ENCODE assay signal across 8 cellular contexts in genomic region chr1:23370270-23370743, GRCh38. TPM values are rescaled to one million over a fixed set of nuclear protein-coding genes. Genes with fewer than 3 reads are reported as not detected.
DNase-seq lines count a peak whose midpoint lies in the region; ATAC-seq, FAIRE-seq and TF ChIP-seq lines count a peak whose summit lies in the region.

No MANE protein-coding gene starts in this region.

- TF ChIP-seq CTCF in K562 (IDR thresholded peaks at IDR 0.05 in 2 of 3, conservative IDR thresholded peaks at IDR 0.05 in 1 of 3; ENCODE audit: insufficient read depth in 2 of 3, low read depth in 1 of 3, low read length in 3 of 3) (0 out of 6 replicates have a peak, but pooled peaks of 1 of the 3 experiments have one; percentile 8), upper lobe of right lung (IDR thresholded peaks at IDR 0.05) (no peak)

- FAIRE-seq in K562 (lab: Jason Lieb, UNC), result no peak

- no peak for DNase-seq in activated naive CD4-positive, alpha-beta T cell treated with anti-CD3 and anti-CD28 coated beads, Interleukin-2, amount 50 U/mL, for 16 hours
- no peak for DNase-seq in K562 (ENCODE audit: extremely low read depth in 1 of 4, low spot score in 3 of 4)
- DNase-seq in mesendoderm, result no peak
- no peak for DNase-seq in upper lobe of right lung
- no peak for DNase-seq in pons (ENCODE audit: low spot score)

- peak overlapping the region; percentile 98 for H3K4me2 ChIP-seq in K562 (ENCODE audit: insufficient read depth, low read length)
- H3K4me2 ChIP-seq in mesendoderm (ENCODE audit: low read length), result peak overlapping the region; percentile 49

- H3K9me1 ChIP-seq in K562 (ENCODE audit: control insufficient read depth, insufficient read depth, low read length), result no peaks in the 10 kb centered on the region

- no peaks in the 10 kb centered on the region for H3K27me3 Mint-ChIP-seq in activated naive CD4-positive, alpha-beta T cell treated with anti-CD3 and anti-CD28 coated beads, Interleukin-2, amount 50 U/mL, for 24 hours

- peaks cover 54% of the 10 kb centered on the region for H3K79me2 ChIP-seq in K562 (ENCODE audit: control insufficient read depth, insufficient read depth, low read length)
- H3K79me2 ChIP-seq in mesendoderm (ENCODE audit: control insufficient read depth, insufficient read depth, low read length), result no peaks in the 10 kb centered on the region

- peaks cover 4% of the 10 kb centered on the region for H3K79me1 ChIP-seq in mesendoderm (ENCODE audit: low read length)

- H3K4me1 ChIP-seq in K562 (replicated peaks in 1 of 2; ENCODE audit: control insufficient read depth in 2 of 2, insufficient read depth in 2 of 2, low read length in 2 of 2), result peaks cover 23 to 36% of the 10 kb centered on the region in 2 experiments
- peaks cover 36% of the 10 kb centered on the region for H3K4me1 ChIP-seq in mesendoderm (ENCODE audit: control insufficient read depth, low read depth, low read length)
- peaks cover 37% of the 10 kb centered on the region for H3K4me1 ChIP-seq in upper lobe of right lung

- H3K4me3 ChIP-seq in K562, result peak overlapping the region; percentile 58
- H3K4me3 ChIP-seq in mesendoderm (ENCODE audit: low read length), result no peak overlapping the region
- peak overlapping the region; percentile 87 for H3K4me3 ChIP-seq in upper lobe of right lung

- H3K27ac ChIP-seq in K562 (ENCODE audit: extremely low read depth, low read depth, low read length) (peak overlapping the region; percentile 97), mesendoderm (ENCODE audit: low read depth, low read length) (peak overlapping the region; percentile 90), upper lobe of right lung (peak overlapping the region; percentile 97)

- H3K27ac Mint-ChIP-seq in activated naive CD4-positive, alpha-beta T cell treated with anti-CD3 and anti-CD28 coated beads, Interleukin-2, amount 50 U/mL, for 24 hours, result no peak overlapping the region

- H3K36me3 Mint-ChIP-seq in activated naive CD4-positive, alpha-beta T cell treated with anti-CD3 and anti-CD28 coated beads, Interleukin-2, amount 50 U/mL, for 24 hours, result peaks cover 3% of the 10 kb centered on the region

- peak overlapping the region; percentile 33 for H3K18ac ChIP-seq in mesendoderm (ENCODE audit: low read length)

- peak overlapping the region; percentile 95 for H3K56ac ChIP-seq in mesendoderm (ENCODE audit: low read length)

- no peak for TF ChIP-seq EP300 in K562 (IDR thresholded peaks at IDR 0.05; ENCODE audit: low read length)

- peak overlapping the region; percentile 91 for H2BK5ac ChIP-seq in mesendoderm (ENCODE audit: low read length)

- H3K9me3 Mint-ChIP-seq in activated naive CD4-positive, alpha-beta T cell treated with anti-CD3 and anti-CD28 coated beads, Interleukin-2, amount 50 U/mL, for 24 hours, result no peaks in the 10 kb centered on the region

- H3K23ac ChIP-seq in mesendoderm (ENCODE audit: low read length), result no peak overlapping the region

- intact Hi-C loops in K562 (cut with micrococcal nuclease) (no loop called here), upper lobe of right lung (cut with DNase I) (no loop called here)

- H3K4me1 Mint-ChIP-seq in activated naive CD4-positive, alpha-beta T cell treated with anti-CD3 and anti-CD28 coated beads, Interleukin-2, amount 50 U/mL, for 24 hours, result peaks cover 34% of the 10 kb centered on the region

- H2BK15ac ChIP-seq in mesendoderm (replicated peaks; ENCODE audit: low read depth), result no peak overlapping the region

- H4K20me1 ChIP-seq in K562 (replicated peaks; ENCODE audit: control insufficient read depth, insufficient read depth, low read length), result no peaks in the 10 kb centered on the region

- in situ Hi-C loops in K562 (cut with MboI), result no loop called here

- peak overlapping the region; percentile 56 for H2AFZ ChIP-seq in K562 (ENCODE audit: low read depth, low read length)

- H2BK120ac ChIP-seq in mesendoderm (ENCODE audit: low read depth, low read length), result peak overlapping the region; percentile 16

- H2AK5ac ChIP-seq in mesendoderm (ENCODE audit: low read length), result peak overlapping the region; percentile 77

- no peak overlapping the region for H4K8ac ChIP-seq in mesendoderm (ENCODE audit: low read depth, low read length)

- peak overlapping the region; percentile 94 for H4K5ac ChIP-seq in mesendoderm (ENCODE audit: low read length)

- H3K4me3 Mint-ChIP-seq in activated naive CD4-positive, alpha-beta T cell treated with anti-CD3 and anti-CD28 coated beads, Interleukin-2, amount 50 U/mL, for 24 hours, result peak overlapping the region; percentile 95

- H3K9me3 ChIP-seq in K562 (replicated peaks; ENCODE audit: control insufficient read depth, insufficient read depth, low read depth, low read length) (no peaks in the 10 kb centered on the region), upper lobe of right lung (no peaks in the 10 kb centered on the region)

- peaks cover 21% of the 10 kb centered on the region for H3K36me3 ChIP-seq in K562 (ENCODE audit: control insufficient read depth, insufficient read depth, low read length)
- H3K36me3 ChIP-seq in mesendoderm (ENCODE audit: control insufficient read depth, insufficient read depth, low read length), result no peaks in the 10 kb centered on the region
- H3K36me3 ChIP-seq in upper lobe of right lung, result peaks cover 12% of the 10 kb centered on the region

- peak overlapping the region; percentile 90 to 99; a peak in 3 of 4 replicates for H3K9ac ChIP-seq in K562 (ENCODE audit: insufficient read depth in 1 of 2, low read depth in 2 of 2, low read length in 2 of 2)
- peak overlapping the region; percentile 94 for H3K9ac ChIP-seq in mesendoderm (ENCODE audit: low read length)

- peak overlapping the region; percentile 18 for H3K4ac ChIP-seq in mesendoderm (ENCODE audit: low read depth, low read length)

- TF ChIP-seq POLR2A in K562 (conservative IDR thresholded peaks at IDR 0.05), result no peak

- TF ChIP-seq RAD21 in K562 (CRISPR knock-in tag; conservative IDR thresholded peaks at IDR 0.05 in 1 of 2, IDR thresholded peaks at IDR 0.05 in 1 of 2), result no peak

- POLR2A ChIA-PET in K562 (lab: Yijun Ruan, JAX), result interaction anchor here (0.6 to 1.7 kb wide), 13 partner anchors 8 to 189 kb away, joined by 3 to 8 read pairs (median 3); partner anchors contain the start of genes HNRNPR and ID3

- CTCF ChIA-PET in K562 (lab: Yijun Ruan, JAX; ENCODE audit: low intra/inter-chr PET ratio), result interaction anchor here (1.0 kb wide), 1 partner anchor 12 kb away, joined by 3 read pairs; no protein-coding TSS in a partner anchor

- BruUV-seq in K562 (replicated peaks; lab: Mats Ljungman, UMichigan), result no TSS peak

- 19% methylated on average over 6 of the region's 6 CpGs for WGBS in K562 (ENCODE audit: insufficient coverage, low coverage, missing lambda C conversion rate)
- no CpG with 5 or more reads among the region's 6 CpGs for WGBS in mesendoderm (ENCODE audit: extremely low coverage, insufficient coverage, low lambda C conversion rate)

- H3K27me3 ChIP-seq in K562 (ENCODE audit: control insufficient read depth in 2 of 2, insufficient read depth in 2 of 2, low read length in 2 of 2) (no peaks in the 10 kb centered on the region), mesendoderm (ENCODE audit: insufficient read depth, low read length, poor library complexity) (no peaks in the 10 kb centered on the region), upper lobe of right lung (no peaks in the 10 kb centered on the region)

- ATAC-seq in K562 (no peak), upper lobe of right lung (no peak), GM19452 (IDR thresholded peaks at IDR 0.05; ENCODE audit: unreplicated experiment) (no peak), GM21515 (IDR thresholded peaks at IDR 0.05; ENCODE audit: unreplicated experiment) (no peak)

RNA-seq across cellular contexts. Expression of gene ZNF436, which starts 0.7 kb away (rescaled TPM):
- 10.7 and 18.5 TPM in 2 replicates for total RNA-seq in K562 (2011; cell fraction: chromatin; rRNA removed; ENCODE audit: low replicate concordance)
- total RNA-seq in K562 (2011; cell fraction: nucleolus; rRNA removed), result 8.7 and 9.7 TPM in 2 replicates
- total RNA-seq in K562 (2011; cell fraction: nucleoplasm; rRNA removed), result 11.4 and 13.0 TPM in 2 replicates
- total RNA-seq in K562 (2014; rRNA removed), result 6.2 and 7.0 TPM in 2 replicates
- total RNA-seq in K562 (2014; rRNA removed; fragmentation: Illumina TruSeq; extraction: Trizol), result 8.3 and 9.4 TPM in 2 replicates
- total RNA-seq in K562 (2015; rRNA removed; fragmentation: Illumina TruSeq; extraction: Trizol), result 11.3 and 11.9 TPM in 2 replicates
- 6.9 and 7.4 TPM in 2 replicates for total RNA-seq in K562 (2021)
- polyA plus RNA-seq in K562 (2011; rRNA removed), result 8.0 and 9.7 TPM in 2 replicates
- 2.4 and 6.8 TPM in 2 replicates for polyA plus RNA-seq in K562 (2011; cell fraction: cytosol; rRNA removed)
- 9.0 and 14.4 TPM in 2 replicates for polyA plus RNA-seq in K562 (2011; cell fraction: nucleus; rRNA removed)
- polyA plus RNA-seq in K562 (2012), result 4.6 and 5.2 TPM in 2 replicates
- 6.8 and 7.3 TPM in 2 replicates for polyA plus RNA-seq in K562 (2014; fragmentation: Illumina TruSeq; extraction: Trizol)
- 1 to 10 TPM; 2.1 to 3.3 TPM for polyA plus RNA-seq in K562 (2014; fragmentation: Nextera tagmentation; extraction: Ambion mirVana)
- polyA plus RNA-seq in K562 (2014; rRNA removed), result 3.8 and 4.5 TPM in 2 replicates
- polyA minus RNA-seq in K562 (2011; rRNA and poly(A)+ RNA removed), result 18.1 and 28.7 TPM in 2 replicates
- polyA minus RNA-seq in K562 (2011; cell fraction: cytosol; rRNA and poly(A)+ RNA removed), result 7.3 and 7.8 TPM in 2 replicates
- polyA minus RNA-seq in K562 (2011; cell fraction: nucleus; rRNA and poly(A)+ RNA removed), result 7.9 and 17.7 TPM in 2 replicates
- 1.5 TPM for polyA plus RNA-seq in mesendoderm (2013, experiment 1 of 2)
- 1.5 TPM for polyA plus RNA-seq in mesendoderm (2013, experiment 2 of 2)
- 10.9 TPM for total RNA-seq in upper lobe of right lung

RNA-seq across cellular contexts. Expression of gene HNRNPR, which starts 26.2 kb away (rescaled TPM):
- 99.0 and 265 TPM in 2 replicates for total RNA-seq in K562 (2011; cell fraction: chromatin; rRNA removed; ENCODE audit: low replicate concordance)
- 46.7 and 67.2 TPM in 2 replicates for total RNA-seq in K562 (2011; cell fraction: nucleolus; rRNA removed)
- 120 and 158 TPM in 2 replicates for total RNA-seq in K562 (2011; cell fraction: nucleoplasm; rRNA removed)
- total RNA-seq in K562 (2014; rRNA removed) (212 and 244 TPM in 2 replicates), K562 (2014; rRNA removed; fragmentation: Illumina TruSeq; extraction: Trizol) (301 and 338 TPM in 2 replicates), K562 (2015; rRNA removed; fragmentation: Illumina TruSeq; extraction: Trizol) (321 and 351 TPM in 2 replicates), K562 (2021) (238 and 253 TPM in 2 replicates), upper lobe of right lung (85.2 TPM)
- polyA plus RNA-seq in K562 (2011; rRNA removed) (270 and 360 TPM in 2 replicates), K562 (2014; fragmentation: Illumina TruSeq; extraction: Trizol) (318 and 372 TPM in 2 replicates), K562 (2014; fragmentation: Nextera tagmentation; extraction: Ambion mirVana) (10 to 100 TPM; 80.9 to 93.4 TPM), K562 (2014; rRNA removed) (321 and 349 TPM in 2 replicates)
- 81.4 and 163 TPM in 2 replicates for polyA plus RNA-seq in K562 (2011; cell fraction: cytosol; rRNA removed)
- polyA plus RNA-seq in K562 (2011; cell fraction: nucleus; rRNA removed), result 58.1 and 89.0 TPM in 2 replicates
- 153 and 259 TPM in 2 replicates for polyA plus RNA-seq in K562 (2012)
- polyA minus RNA-seq in K562 (2011; rRNA and poly(A)+ RNA removed), result 270 and 312 TPM in 2 replicates
- polyA minus RNA-seq in K562 (2011; cell fraction: cytosol; rRNA and poly(A)+ RNA removed), result 94.9 and 109 TPM in 2 replicates
- 78.8 and 184 TPM in 2 replicates for polyA minus RNA-seq in K562 (2011; cell fraction: nucleus; rRNA and poly(A)+ RNA removed)
- polyA plus RNA-seq in mesendoderm (2013, experiment 1 of 2), result 205 TPM
- polyA plus RNA-seq in mesendoderm (2013, experiment 2 of 2), result 197 TPM

RNA-seq across cellular contexts. Expression of gene TCEA3, which starts 54.2 kb away (rescaled TPM):
- 0.86 and 1.4 TPM in 2 replicates for total RNA-seq in K562 (2011; cell fraction: chromatin; rRNA removed; ENCODE audit: low replicate concordance)
- 0.67 and 1.4 TPM in 2 replicates for total RNA-seq in K562 (2011; cell fraction: nucleolus; rRNA removed)
- 0.66 and 0.84 TPM in 2 replicates for total RNA-seq in K562 (2011; cell fraction: nucleoplasm; rRNA removed)
- total RNA-seq in K562 (2014; rRNA removed) (0.33 and 0.54 TPM in 2 replicates), K562 (2014; rRNA removed; fragmentation: Illumina TruSeq; extraction: Trizol) (0.45 and 0.51 TPM in 2 replicates), K562 (2015; rRNA removed; fragmentation: Illumina TruSeq; extraction: Trizol) (0.34 and 0.36 TPM in 2 replicates), K562 (2021) (0.49 and 0.55 TPM in 2 replicates), upper lobe of right lung (39.4 TPM)
- polyA plus RNA-seq in K562 (2011; rRNA removed) (0.34 and 0.54 TPM in 2 replicates), K562 (2014; fragmentation: Illumina TruSeq; extraction: Trizol) (0.16 and 0.66 TPM in 2 replicates), K562 (2014; fragmentation: Nextera tagmentation; extraction: Ambion mirVana) (under 1 TPM; 0.03 to 0.10 TPM), K562 (2014; rRNA removed) (0.13 and 0.80 TPM in 2 replicates)
- polyA plus RNA-seq in K562 (2011; cell fraction: cytosol; rRNA removed), result 0.19 and 0.45 TPM in 2 replicates
- 0.81 and 0.90 TPM in 2 replicates for polyA plus RNA-seq in K562 (2011; cell fraction: nucleus; rRNA removed)
- polyA plus RNA-seq in K562 (2012), result 0.49 and 0.76 TPM in 2 replicates
- 0.25 and 0.27 TPM in 2 replicates for polyA minus RNA-seq in K562 (2011; rRNA and poly(A)+ RNA removed)
- not detected in 2 replicates for polyA minus RNA-seq in K562 (2011; cell fraction: cytosol; rRNA and poly(A)+ RNA removed)
- polyA minus RNA-seq in K562 (2011; cell fraction: nucleus; rRNA and poly(A)+ RNA removed), result 0.27 and 0.56 TPM in 2 replicates
- polyA plus RNA-seq in mesendoderm (2013, experiment 1 of 2), result 0.17 TPM
- 0.17 TPM for polyA plus RNA-seq in mesendoderm (2013, experiment 2 of 2)

Comparison
In these comparisons a context has a peak if more than half of its experiments do, and no peak if none do; other contexts are left out.
1. RNA of gene TCEA3, which starts 54.2 kb away (total RNA-seq): 39.4 TPM in upper lobe of right lung (single experiment); 0.33 to 1.4 TPM in K562; every median in the first group is over 10 times any median in the second.
2. Peak in every context shown above with its lines, with median percentiles within 50 percentile points of each other: H3K27ac ChIP-seq.